Comparison of ENCODE assay signal across 22 cellular contexts in genomic region chr12:81998761-81999378, GRCh38.
A peak's percentile ranks its signal among the peaks of the same experiment; 100 is the strongest.
DNase-seq lines count a peak whose midpoint lies in the region; ATAC-seq, FAIRE-seq and TF ChIP-seq lines count a peak whose summit lies in the region.
"Had no signal": no experiment of that assay in that cellular context is flagged by ENCODE, and none has a peak within 500 bp of the region (broad histone marks: within the 10 kb centered on the region; RNA-seq: fewer than 3 reads in every experiment).

No MANE protein-coding gene starts in this region.

- CTCF ChIA-PET in activated CD4-positive, alpha-beta T cell treated with anti-CD3 and anti-CD28 coated beads for 36 hours (lab: Charles Lee): interaction anchor here (0.6 kb wide), 1 partner anchor 272 kb away, joined by 3 read pairs; no protein-coding TSS in a partner anchor

- POLR2A ChIA-PET in activated CD4-positive, alpha-beta T cell treated with anti-CD3 and anti-CD28 coated beads for 36 hours (lab: Charles Lee): no interaction called here

- H3K4me2 ChIP-seq in astrocyte (ENCODE audit: low read length): peak overlapping the region; percentile 12

- H3K36me3 ChIP-seq in astrocyte (ENCODE audit: insufficient read depth, low read length): no peaks in the 10 kb centered on the region
- H3K36me3 ChIP-seq: sigmoid colon, thyroid gland had no signal

- no peaks in the 10 kb centered on the region for H3K4me1 Mint-ChIP-seq in astrocyte (ENCODE audit: low read depth, unreplicated experiment)
- H3K4me1 Mint-ChIP-seq in activated CD4-positive, alpha-beta T cell treated with anti-CD3 and anti-CD28 coated beads for 36 hours: no peaks in the 10 kb centered on the region
- H3K4me1 Mint-ChIP-seq: activated naive CD4-positive, alpha-beta T cell treated with anti-CD3 and anti-CD28 coated beads, Interleukin-2, amount 50 U/mL, for 24 hours; CD4-positive, CD25-positive, alpha-beta regulatory T cell; IgD-negative memory B cell had no signal

- no peaks in the 10 kb centered on the region for H3K79me2 ChIP-seq in astrocyte (ENCODE audit: insufficient read depth, low read length)

- DNase-seq in NCI-H2171 treated with DMSO at 0.1 percent for 48 hours (lab: John Stamatoyannopoulos, UW): peak; percentile 46
- DNase-seq in astrocyte (ENCODE audit: low read depth): peak; percentile 88
- peak; percentile 23 for DNase-seq in fibroblast of pulmonary artery (ENCODE audit: low read depth)
- DNase-seq in skeletal muscle cell (ENCODE audit: low read depth): peak; percentile 27
- no peak for DNase-seq in activated CD4-positive, alpha-beta T cell treated with anti-CD3 and anti-CD28 coated beads for 36 hours
- DNase-seq in activated naive CD4-positive, alpha-beta T cell (lab: John Stamatoyannopoulos, UW): no peak
- DNase-seq: activated CD4-positive, alpha-beta T cell treated with anti-CD3 and anti-CD28 coated beads, Interleukin-2, amount 50 U/mL, for 1 hour; CD4-positive, CD25-positive, alpha-beta regulatory T cell; NCI-H1105 treated with DMSO at 0.1 percent for 48 hours; NCI-H2029 treated with DMSO at 0.1 percent for 48 hours; NCI-H510A; posterior cingulate gyrus; sigmoid colon; stimulated activated CD4-positive, alpha-beta T cell treated with anti-CD3 and anti-CD28 coated beads, Interleukin-15, amount 100 ng/mL, for 24 hours; T-helper 2 cell; thyroid gland had no signal

- no peak overlapping the region for H3K4me3 Mint-ChIP-seq in astrocyte (ENCODE audit: unreplicated experiment)
- no peak overlapping the region for H3K4me3 Mint-ChIP-seq in activated CD4-positive, alpha-beta T cell treated with anti-CD3 and anti-CD28 coated beads for 36 hours
- H3K4me3 Mint-ChIP-seq: activated naive CD4-positive, alpha-beta T cell treated with anti-CD3 and anti-CD28 coated beads, Interleukin-2, amount 50 U/mL, for 24 hours; CD4-positive, CD25-positive, alpha-beta regulatory T cell; IgD-negative memory B cell; stimulated activated naive CD8-positive, alpha-beta T cell treated with anti-CD3 and anti-CD28 coated beads, Interleukin-15, Interleukin-2, amounts not matched to agents 100 ng/mL and 50 ng/mL, for 24 hours had no signal

- no peak overlapping the region for H2AFZ ChIP-seq in astrocyte (ENCODE audit: low read depth, low read length)

- no peaks in the 10 kb centered on the region for H3K27me3 Mint-ChIP-seq in astrocyte (ENCODE audit: low read depth, unreplicated experiment)
- H3K27me3 Mint-ChIP-seq in activated CD4-positive, alpha-beta T cell treated with anti-CD3 and anti-CD28 coated beads for 36 hours: peaks cover 2% of the 10 kb centered on the region
- H3K27me3 Mint-ChIP-seq: activated naive CD4-positive, alpha-beta T cell treated with anti-CD3 and anti-CD28 coated beads, Interleukin-2, amount 50 U/mL, for 24 hours; CD4-positive, CD25-positive, alpha-beta regulatory T cell; IgD-negative memory B cell; stimulated activated naive CD8-positive, alpha-beta T cell treated with anti-CD3 and anti-CD28 coated beads, Interleukin-15, Interleukin-2, amounts not matched to agents 100 ng/mL and 50 ng/mL, for 24 hours had no signal

- H3K27me3 ChIP-seq in astrocyte (ENCODE audit: insufficient read depth, low read length): no peaks in the 10 kb centered on the region
- H3K27me3 ChIP-seq: sigmoid colon, thyroid gland had no signal

- H3K27ac Mint-ChIP-seq in astrocyte (ENCODE audit: unreplicated experiment): no peak overlapping the region
- H3K27ac Mint-ChIP-seq in activated CD4-positive, alpha-beta T cell treated with anti-CD3 and anti-CD28 coated beads for 36 hours: no peak overlapping the region
- H3K27ac Mint-ChIP-seq: activated naive CD4-positive, alpha-beta T cell treated with anti-CD3 and anti-CD28 coated beads, Interleukin-2, amount 50 U/mL, for 24 hours; CD4-positive, CD25-positive, alpha-beta regulatory T cell; IgD-negative memory B cell; stimulated activated naive CD8-positive, alpha-beta T cell treated with anti-CD3 and anti-CD28 coated beads, Interleukin-15, Interleukin-2, amounts not matched to agents 100 ng/mL and 50 ng/mL, for 24 hours had no signal

- no peak for ATAC-seq in activated CD4-positive, alpha-beta T cell treated with anti-CD3 and anti-CD28 coated beads for 36 hours
- ATAC-seq in GM21529 (IDR thresholded peaks at IDR 0.05; ENCODE audit: unreplicated experiment): no peak
- ATAC-seq: SK-N-SH treated with all-trans-retinoic acid at 6 μM for 48 hours had no signal

- H3K4me1 ChIP-seq in astrocyte (ENCODE audit: insufficient read depth, low read length): peaks cover 10% of the 10 kb centered on the region
- H3K4me1 ChIP-seq: sigmoid colon, thyroid gland had no signal

- H4K20me1 ChIP-seq in astrocyte (ENCODE audit: insufficient read depth, low read length): no peaks in the 10 kb centered on the region

- intact Hi-C loops in activated CD4-positive, alpha-beta T cell treated with anti-CD3 and anti-CD28 coated beads for 36 hours (cut with DNase I, micrococcal nuclease): no loop called here

- no peak overlapping the region for H3K4me3 ChIP-seq in astrocyte (ENCODE audit: insufficient read depth, low read depth, low read length)
- H3K4me3 ChIP-seq in fibroblast of pulmonary artery (replicated peaks; ENCODE audit: low read depth, low read length): no peak overlapping the region
- H3K4me3 ChIP-seq in skeletal muscle cell (ENCODE audit: low read depth, low read length): no peak overlapping the region
- H3K4me3 ChIP-seq: sigmoid colon, thyroid gland had no signal

- no peak overlapping the region for H3K9ac ChIP-seq in astrocyte (ENCODE audit: low read length)

- FAIRE-seq in astrocyte (lab: Jason Lieb, UNC): no peak
- FAIRE-seq: GM19239 had no signal

- no peaks in the 10 kb centered on the region for H3K36me3 Mint-ChIP-seq in astrocyte (ENCODE audit: low read depth, unreplicated experiment)
- H3K36me3 Mint-ChIP-seq in activated CD4-positive, alpha-beta T cell treated with anti-CD3 and anti-CD28 coated beads for 36 hours (ENCODE audit: low read depth): peaks cover 1% of the 10 kb centered on the region
- H3K36me3 Mint-ChIP-seq: activated naive CD4-positive, alpha-beta T cell treated with anti-CD3 and anti-CD28 coated beads, Interleukin-2, amount 50 U/mL, for 24 hours; CD4-positive, CD25-positive, alpha-beta regulatory T cell; IgD-negative memory B cell had no signal

- TF ChIP-seq CTCF in astrocyte (IDR thresholded peaks at IDR 0.05; ENCODE audit: insufficient read depth, low read depth, low read length) (no peak), fibroblast of pulmonary artery (IDR thresholded peaks at IDR 0.05; ENCODE audit: low read length, missing control alignments) (no peak)

- no peaks in the 10 kb centered on the region for H3K9me3 ChIP-seq in astrocyte (ENCODE audit: insufficient read depth, low read depth, low read length)
- H3K9me3 ChIP-seq: sigmoid colon, thyroid gland had no signal

- H3K27ac ChIP-seq in astrocyte (ENCODE audit: low read depth, low read length): no peak overlapping the region
- H3K27ac ChIP-seq: sigmoid colon, thyroid gland had no signal

- H3K9me3 Mint-ChIP-seq in astrocyte (ENCODE audit: unreplicated experiment): no peaks in the 10 kb centered on the region
- peaks cover 3% of the 10 kb centered on the region for H3K9me3 Mint-ChIP-seq in activated CD4-positive, alpha-beta T cell treated with anti-CD3 and anti-CD28 coated beads for 36 hours (ENCODE audit: low read depth)

Comparison
In these comparisons a context has a peak if more than half of its experiments do, and no peak if none do; other contexts are left out.
1. DNase-seq: peak in NCI-H2171 treated with DMSO at 0.1 percent for 48 hours (single experiment), astrocyte (single experiment), fibroblast of pulmonary artery (single experiment) and skeletal muscle cell (single experiment); none in activated CD4-positive, alpha-beta T cell treated with anti-CD3 and anti-CD28 coated beads for 36 hours (single experiment) and activated naive CD4-positive, alpha-beta T cell (0 of 4).